In genomic region chr5:7190727-7191126, GRCh38 we compare ENCODE assay signal across 25 cellular contexts.
"Had no signal": no experiment of that assay in that cellular context is flagged by ENCODE, and none has a peak within 500 bp of the region (broad histone marks: within the 10 kb centered on the region; RNA-seq: fewer than 3 reads in every experiment).

No MANE protein-coding gene starts in this region.

- H3K36me3 Mint-ChIP-seq: activated naive CD8-positive, alpha-beta T cell treated with anti-CD3 and anti-CD28 coated beads for 36 hours; natural killer cell treated with Interleukin-12 subunit alpha and Interleukin-12 subunit beta and Interleukin-15 and Interleukin-18, amount 100 ng/mL, for 72 hours had no signal

- H3K4me1 ChIP-seq: breast epithelium, psoas muscle, right atrium auricular region, spleen had no signal

- H3K36me3 ChIP-seq: breast epithelium, neutrophil, ovary, right atrium auricular region, spleen had no signal

- H3K4me1 Mint-ChIP-seq: activated naive CD8-positive, alpha-beta T cell treated with anti-CD3 and anti-CD28 coated beads for 36 hours had no signal

- H3K27me3 Mint-ChIP-seq: natural killer cell treated with Interleukin-12 subunit alpha and Interleukin-12 subunit beta and Interleukin-15 and Interleukin-18, amount 100 ng/mL, for 72 hours had no signal

- H3K27ac Mint-ChIP-seq: activated naive CD8-positive, alpha-beta T cell treated with anti-CD3 and anti-CD28 coated beads for 36 hours; activated T-helper 2 cell treated with anti-CD3 and anti-CD28 coated beads, Interferon-gamma antibody, Interleukin-2, Interleukin-4, amounts not matched to agents 10 μg/mL and 5 μg/mL and 100 μg/mL, durations not matched to agents 14 hours and 24 hours and 36 hours; natural killer cell treated with Interleukin-12 subunit alpha and Interleukin-12 subunit beta and Interleukin-15 and Interleukin-18, amount 100 ng/mL, for 72 hours; T-helper 1 cell treated with Interleukin-12 subunit alpha and Interleukin-12 subunit beta and Interleukin-4 antibody, amounts not matched to agents 30 μg/mL and 1 μg/mL, for 36 hours had no signal

- H3K4me3 Mint-ChIP-seq: activated naive CD8-positive, alpha-beta T cell treated with anti-CD3 and anti-CD28 coated beads for 36 hours; activated T-cell treated with anti-CD3 and anti-CD28 coated beads, Interleukin-2, amount 50 U/mL, for 4 hours; natural killer cell treated with Interleukin-12 subunit alpha and Interleukin-12 subunit beta and Interleukin-15 and Interleukin-18, amount 100 ng/mL, for 72 hours; T-helper 1 cell treated with Interleukin-12 subunit alpha and Interleukin-12 subunit beta and Interleukin-4 antibody, amounts not matched to agents 30 μg/mL and 1 μg/mL, for 36 hours had no signal

- H3K4me3 ChIP-seq: breast epithelium, coronary artery, hepatocyte, ovary, psoas muscle, right atrium auricular region, spleen had no signal

- H3K27me3 ChIP-seq: breast epithelium, hepatocyte, neutrophil, ovary, right atrium auricular region, spleen had no signal

- H3K27ac ChIP-seq: breast epithelium, coronary artery, hepatocyte, neutrophil, ovary, psoas muscle, right atrium auricular region, spleen had no signal

- DNase-seq: activated CD4-positive, alpha-beta T cell treated with anti-CD3 and anti-CD28 coated beads for 4 hours; activated CD4-positive, alpha-beta T cell treated with anti-CD3 and anti-CD28 coated beads, Interleukin-2, amount 50 U/mL, for 48 hours; activated CD4-positive, CD25-positive, alpha-beta regulatory T cell; activated CD8-positive, alpha-beta memory T cell treated with anti-CD3 and anti-CD28 coated beads, Interleukin-2, amount 50 U/mL, for 48 hours; activated naive CD4-positive, alpha-beta T cell treated with Interleukin-2 at 50 U/mL for 16 hours; activated naive CD8-positive, alpha-beta T cell treated with anti-CD3 and anti-CD28 coated beads for 36 hours; activated T-cell treated with anti-CD3 and anti-CD28 coated beads, Interleukin-2, amount 50 U/mL, for 4 hours; amniotic stem cell; erythroblast; foreskin fibroblast; glutamatergic neuron; left ventricle myocardium superior; ovary; psoas muscle; spleen; stimulated activated CD4-positive, alpha-beta T cell treated with anti-CD3 and anti-CD28 coated beads, Interleukin-4, amount 100 ng/mL, for 1 hour; stimulated activated naive CD4-positive, alpha-beta T cell had no signal

- H3K9me3 ChIP-seq: breast epithelium, neutrophil, ovary, psoas muscle, right atrium auricular region, spleen had no signal
